Comparison of ENCODE assay signal across 29 cellular contexts in genomic region chr11:110580571-110580970, GRCh38.
A peak's percentile ranks its signal among the peaks of the same experiment; 100 is the strongest.
DNase-seq lines count a peak whose midpoint lies in the region; ATAC-seq and TF ChIP-seq lines count a peak whose summit lies in the region.
"Had no signal": no experiment of that assay in that cellular context is flagged by ENCODE, and none has a peak within 500 bp of the region (broad histone marks: within the 10 kb centered on the region; RNA-seq: fewer than 3 reads in every experiment).

No MANE protein-coding gene starts in this region.

- H2BK12ac ChIP-seq in trophoblast cell (ENCODE audit: low read length) = no peak overlapping the region

- H2BK5ac ChIP-seq in trophoblast cell (ENCODE audit: low read depth, low read length, poor library complexity) = no peak overlapping the region

- H3K27ac ChIP-seq in trophoblast cell (ENCODE audit: low read depth, low read length) = no peak overlapping the region
- no peak overlapping the region for H3K27ac ChIP-seq in breast epithelium
- H3K27ac ChIP-seq: 22Rv1; A549; BLaER1; BLaER1 treated with 17β-estradiol and CSF1 and Interleukin-3, amounts not matched to agents 10 nM and 100 nM; C4-2B had no signal

- H3K4ac ChIP-seq in trophoblast cell (ENCODE audit: low read depth, low read length) = no peak overlapping the region

- no peak overlapping the region for H3K4me2 ChIP-seq in trophoblast cell (ENCODE audit: low read length)
- H3K4me2 ChIP-seq: A549; BLaER1; BLaER1 treated with 17β-estradiol and CSF1 and Interleukin-3, amounts not matched to agents 10 nM and 100 nM had no signal

- no peaks in the 10 kb centered on the region for H3K9me3 ChIP-seq in trophoblast cell (ENCODE audit: insufficient read depth, low read depth, low read length)
- no peaks in the 10 kb centered on the region for H3K9me3 ChIP-seq in breast epithelium
- H3K9me3 ChIP-seq: A549; BE2C; BLaER1; BLaER1 treated with 17β-estradiol and CSF1 and Interleukin-3, amounts not matched to agents 10 nM and 100 nM; Caco-2 had no signal

- H3K27me3 ChIP-seq in trophoblast cell (ENCODE audit: insufficient read depth, low read length) (no peaks in the 10 kb centered on the region), breast epithelium (no peaks in the 10 kb centered on the region)
- H3K27me3 ChIP-seq: BE2C; BLaER1; BLaER1 treated with 17β-estradiol and CSF1 and Interleukin-3, amounts not matched to agents 10 nM and 100 nM had no signal

- H3K4me3 ChIP-seq in trophoblast cell (ENCODE audit: low read depth, low read length) (no peak overlapping the region), breast epithelium (no peak overlapping the region)
- H3K4me3 ChIP-seq: A549; BLaER1; BLaER1 treated with 17β-estradiol and CSF1 and Interleukin-3, amounts not matched to agents 10 nM and 100 nM had no signal

- no peak overlapping the region for H2BK120ac ChIP-seq in trophoblast cell (ENCODE audit: insufficient read depth, low read length, poor library complexity)

- TF ChIP-seq POLR2A in breast epithelium (IDR thresholded peaks at IDR 0.05) = no peak

- DNase-seq in amniotic epithelial cell (ENCODE audit: low read depth) (peak; percentile 34), trophoblast cell (peak; percentile 91 to 99), breast epithelium (ENCODE audit: low spot score in 2 of 2) (no peak), left colon (no peak)
- DNase-seq: 8988T; ACHN; AML-193; BE2C; C1 segment of cervical spinal cord; Caco-2; Calu3; CD4-positive, alpha-beta memory T cell; CD4-positive, alpha-beta T cell; CD4-positive, CD25-positive, alpha-beta regulatory T cell; CD8-positive, alpha-beta memory T cell; CD8-positive, alpha-beta T cell; COR-L47; DMS 273 treated with DMSO at 0.1 percent for 48 hours; DMS153; DMS53; DMS79; DMS79 treated with DMSO at 0.1 percent for 48 hours; DND-41; EL had no signal

- no peak overlapping the region for H4K91ac ChIP-seq in trophoblast cell (ENCODE audit: low read depth, low read length)

- intact Hi-C loops in breast epithelium (cut with DNase I; ENCODE audit: low total_unique reads) = no loop called here
- intact Hi-C loops in left colon (cut with DNase I, micrococcal nuclease) = no loop called here

- H4K8ac ChIP-seq in trophoblast cell (ENCODE audit: low read depth, low read length) = no peak overlapping the region

- TF ChIP-seq CTCF in breast epithelium (IDR thresholded peaks at IDR 0.05) = no peak

- ATAC-seq in left colon = no peak
- ATAC-seq: A549; CD8-positive, alpha-beta T cell had no signal

- no peak overlapping the region for H3K18ac ChIP-seq in trophoblast cell (ENCODE audit: low read length)

- H3K36me3 ChIP-seq in trophoblast cell (ENCODE audit: control insufficient read depth in 1 of 2, insufficient read depth in 2 of 2, low read length in 2 of 2) = no peaks in the 10 kb centered on the region
- H3K36me3 ChIP-seq in breast epithelium = no peaks in the 10 kb centered on the region
- H3K36me3 ChIP-seq: BE2C; BLaER1; BLaER1 treated with 17β-estradiol and CSF1 and Interleukin-3, amounts not matched to agents 10 nM and 100 nM had no signal

- H3K14ac ChIP-seq in trophoblast cell (ENCODE audit: low read length) = no peak overlapping the region

- no peak overlapping the region for H3K9ac ChIP-seq in trophoblast cell (ENCODE audit: low read length)
- H3K9ac ChIP-seq: BLaER1; BLaER1 treated with 17β-estradiol and CSF1 and Interleukin-3, amounts not matched to agents 10 nM and 100 nM had no signal

- no peaks in the 10 kb centered on the region for H3K4me1 ChIP-seq in trophoblast cell (ENCODE audit: control insufficient read depth in 1 of 2, insufficient read depth in 2 of 2, low read length in 2 of 2)
- H3K4me1 ChIP-seq in breast epithelium = no peaks in the 10 kb centered on the region
- H3K4me1 ChIP-seq: A549; BE2C; BLaER1; BLaER1 treated with 17β-estradiol and CSF1 and Interleukin-3, amounts not matched to agents 10 nM and 100 nM had no signal

- H3K79me1 ChIP-seq in trophoblast cell (ENCODE audit: low read length) = no peaks in the 10 kb centered on the region

- WGBS in trophoblast cell (ENCODE audit: extremely low coverage, insufficient coverage, insufficient read length) = no CpG with 5 or more reads among the region's 8 CpGs

- no peak overlapping the region for H2AK5ac ChIP-seq in trophoblast cell (ENCODE audit: low read length)

- no peaks in the 10 kb centered on the region for H3K79me2 ChIP-seq in trophoblast cell (ENCODE audit: control insufficient read depth, insufficient read depth, low read length, poor library complexity)

- no peak overlapping the region for H2AFZ ChIP-seq in trophoblast cell (ENCODE audit: insufficient read depth, low read length, poor library complexity)

- H4K12ac ChIP-seq in trophoblast cell (ENCODE audit: low read depth, low read length) = no peak overlapping the region

- H3K23ac ChIP-seq in trophoblast cell (ENCODE audit: low read length) = no peak overlapping the region

Comparison
In these comparisons a context has a peak if more than half of its experiments do, and no peak if none do; other contexts are left out.
1. DNase-seq: peak in amniotic epithelial cell (single experiment) and trophoblast cell (2 of 2); none in breast epithelium (0 of 2) and left colon (0 of 2).